ENCODE assay signal across 17 cellular contexts in the genomic region with DNA sequence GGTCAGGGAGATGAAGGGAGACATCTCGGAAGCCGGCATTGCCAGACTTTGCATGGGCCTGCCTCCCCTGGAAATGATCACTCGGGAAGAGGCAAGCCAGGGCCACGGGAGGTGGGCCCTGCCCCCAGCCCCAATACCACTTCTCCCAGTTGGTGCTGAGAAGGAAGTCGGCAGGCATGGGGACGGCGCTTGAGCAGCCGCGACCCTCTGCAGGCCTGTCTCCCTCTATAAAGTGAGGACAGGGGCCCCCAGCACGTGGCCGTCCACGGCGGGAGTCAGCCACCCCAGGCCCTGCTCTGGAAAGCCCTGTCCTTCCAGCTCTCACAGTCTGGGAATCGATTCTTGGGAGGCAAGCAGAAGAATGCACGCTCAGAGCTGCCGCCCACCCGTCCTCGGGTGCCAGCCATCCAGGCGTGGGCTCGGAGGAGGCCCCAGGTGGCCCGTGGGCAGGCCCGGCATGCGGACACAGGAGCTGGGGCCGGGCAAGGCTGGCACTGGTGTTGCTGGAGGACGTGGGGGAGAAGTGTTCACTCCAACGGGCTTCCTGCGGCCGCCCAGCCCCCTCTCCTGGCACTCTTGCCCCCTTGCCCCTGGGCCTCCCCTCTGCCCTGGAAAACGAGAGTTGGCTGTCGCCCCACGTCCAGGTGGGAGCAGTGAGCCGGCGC.
DNase-seq lines count a peak whose midpoint lies in the region; ATAC-seq and TF ChIP-seq lines count a peak whose summit lies in the region.
"Had no signal": no experiment of that assay in that cellular context is flagged by ENCODE, and none has a peak within 500 bp of the region (broad histone marks: within the 10 kb centered on the region; RNA-seq: fewer than 3 reads in every experiment).

No MANE protein-coding gene starts in this region.

- H3K9me3 ChIP-seq in BLaER1 (no peaks in the 10 kb centered on the region), neuronal stem cell (replicated peaks in 1 of 2; ENCODE audit: control insufficient read depth in 2 of 2, insufficient read depth in 1 of 2, low read depth in 1 of 2, low read length in 2 of 2) (peaks cover 0 to 4% of the 10 kb centered on the region in 2 donors)
- H3K9me3 ChIP-seq: Caco-2 had no signal

- H3K27ac ChIP-seq in BLaER1 (0 out of 2 replicates have a peak overlapping the region, but pooled peaks have one; percentile 30), neuronal stem cell (replicated peaks; ENCODE audit: low read length) (no peak overlapping the region), RWPE1 (no peak overlapping the region)
- H3K27ac ChIP-seq: 22Rv1, GM23248 had no signal

- H2BK12ac ChIP-seq in neuronal stem cell (ENCODE audit: low read length), result no peak overlapping the region

- TF ChIP-seq CTCF in RWPE1 (conservative IDR thresholded peaks at IDR 0.05; ENCODE audit: low read depth), result no peak

- TF ChIP-seq EP300 in Ishikawa (IDR thresholded peaks at IDR 0.05; ENCODE audit: borderline replicate concordance), result no peak

- H3K14ac ChIP-seq in neuronal stem cell (ENCODE audit: low read length), result peak overlapping the region; percentile 56

- H3K9ac ChIP-seq in BLaER1 (no peak overlapping the region), neuronal stem cell (ENCODE audit: low read depth, low read length, poor library complexity) (peak overlapping the region; percentile 44)
- H3K9ac ChIP-seq: GM23248 had no signal

- H2BK5ac ChIP-seq in neuronal stem cell (ENCODE audit: low read length), result no peak overlapping the region

- H3K4me2 ChIP-seq in BLaER1 (peak overlapping the region; percentile 37), neuronal stem cell (ENCODE audit: insufficient read depth, low read length, poor library complexity, severe bottlenecking) (no peak overlapping the region)

- H3K4me3 ChIP-seq in BLaER1 (no peak overlapping the region), neuronal stem cell (ENCODE audit: low read length in 2 of 2) (no peak overlapping the region)
- H3K4me3 ChIP-seq: GM23248 had no signal

- no peaks in the 10 kb centered on the region for H4K20me1 ChIP-seq in BLaER1

- no peak for ATAC-seq in GM18909 (IDR thresholded peaks at IDR 0.05; ENCODE audit: poor library complexity, unreplicated experiment)

- peak overlapping the region; percentile 84 for H3K4ac ChIP-seq in neuronal stem cell (ENCODE audit: low read length)

- H3K18ac ChIP-seq in neuronal stem cell (ENCODE audit: low read length), result peak overlapping the region; percentile 89

- no peak overlapping the region for H2BK120ac ChIP-seq in neuronal stem cell (ENCODE audit: low read depth, low read length)

- H2AK5ac ChIP-seq in neuronal stem cell (ENCODE audit: low read depth, low read length), result peak overlapping the region; percentile 68

- no peaks in the 10 kb centered on the region for H3K27me3 ChIP-seq in BLaER1
- peaks cover 0 to 31% (median 0%) of the 10 kb centered on the region in 3 experiments for H3K27me3 ChIP-seq in neuronal stem cell (ENCODE audit: control insufficient read depth in 3 of 3, insufficient read depth in 3 of 3, low read depth in 1 of 3, low read length in 3 of 3)

- H3K23ac ChIP-seq in neuronal stem cell (ENCODE audit: low read depth, low read length, poor library complexity), result peak overlapping the region; percentile 73

- no peak overlapping the region for H4K91ac ChIP-seq in neuronal stem cell (ENCODE audit: low read depth, low read length, poor library complexity)

- DNase-seq in left kidney (ENCODE audit: low read depth, low spot score) (peak; percentile 71), neuronal stem cell (ENCODE audit: low spot score) (no peak), RWPE1 (ENCODE audit: low spot score) (no peak), COR-L47 (lab: John Stamatoyannopoulos, UW) (no peak), NCI-H2029 treated with DMSO at 0.1 percent for 48 hours (lab: John Stamatoyannopoulos, UW) (no peak)
- DNase-seq: C1 segment of cervical spinal cord; Caco-2; CD4-positive, alpha-beta memory T cell; DMS153; DND-41; GM23248; H7; HCEC 1CT had no signal

- no peak overlapping the region for H4K8ac ChIP-seq in neuronal stem cell (ENCODE audit: low read depth, low read length)

- H3K79me1 ChIP-seq in neuronal stem cell (ENCODE audit: low read depth, low read length), result peaks cover 2% of the 10 kb centered on the region

- no peak for TF ChIP-seq RAD21 in Ishikawa (IDR thresholded peaks at IDR 0.05; ENCODE audit: low read depth)

- WGBS in neuronal stem cell (ENCODE audit: extremely low coverage in 2 of 2, insufficient read length in 2 of 2, insufficient replicate concordance in 1 of 2), 2 donors, result no CpG with 5 or more reads among the region's 33 CpGs

- H2AFZ ChIP-seq in neuronal stem cell (ENCODE audit: low read length), result no peak overlapping the region
- H2AFZ ChIP-seq: GM23248 had no signal

- CTCF ChIA-PET in RWPE1 (lab: Yijun Ruan, JAX), result no interaction called here

- no peak overlapping the region for H2BK15ac ChIP-seq in neuronal stem cell (ENCODE audit: low read length)

- H3K36me3 ChIP-seq in BLaER1 (no peaks in the 10 kb centered on the region), neuronal stem cell (replicated peaks in 1 of 2; ENCODE audit: control insufficient read depth in 2 of 2, insufficient read depth in 2 of 2, low read length in 2 of 2) (no peaks in the 10 kb centered on the region)

- H3K4me1 ChIP-seq in BLaER1 (peaks cover 60% of the 10 kb centered on the region), neuronal stem cell (ENCODE audit: control insufficient read depth in 2 of 2, insufficient read depth in 1 of 2, low read depth in 1 of 2, low read length in 2 of 2) (peaks cover 0 to 8% of the 10 kb centered on the region in 2 donors)
- H3K4me1 ChIP-seq: Caco-2 had no signal

- POLR2A ChIA-PET in RWPE1 (lab: Yijun Ruan, JAX; ENCODE audit: low non-redundant PET), result no interaction called here

TF ChIP-seq in Ishikawa, 13 proteins besides CTCF, POLR2A, EP300 and RAD21:
- TF ChIP-seq, protein P1, sequence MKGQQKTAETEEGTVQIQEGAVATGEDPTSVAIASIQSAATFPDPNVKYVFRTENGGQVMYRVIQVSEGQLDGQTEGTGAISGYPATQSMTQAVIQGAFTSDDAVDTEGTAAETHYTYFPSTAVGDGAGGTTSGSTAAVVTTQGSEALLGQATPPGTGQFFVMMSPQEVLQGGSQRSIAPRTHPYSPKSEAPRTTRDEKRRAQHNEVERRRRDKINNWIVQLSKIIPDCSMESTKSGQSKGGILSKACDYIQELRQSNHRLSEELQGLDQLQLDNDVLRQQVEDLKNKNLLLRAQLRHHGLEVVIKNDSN (IDR thresholded peaks at IDR 0.05), result no peak
- TF ChIP-seq EGR1 (IDR thresholded peaks at IDR 0.05) (peak; percentile 37; the same call in 1 of the 2 replicates), TEAD4 (IDR thresholded peaks at IDR 0.05) (no peak), TCF12 (IDR thresholded peaks at IDR 0.05; ENCODE audit: low read depth) (no peak), NFIC (IDR thresholded peaks at IDR 0.05) (no peak; the same call in 1 of the 2 replicates)
- TF ChIP-seq, protein P2, sequence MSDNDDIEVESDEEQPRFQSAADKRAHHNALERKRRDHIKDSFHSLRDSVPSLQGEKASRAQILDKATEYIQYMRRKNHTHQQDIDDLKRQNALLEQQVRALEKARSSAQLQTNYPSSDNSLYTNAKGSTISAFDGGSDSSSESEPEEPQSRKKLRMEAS (IDR thresholded peaks at IDR 0.05), result no peak
